ENCODE assay signal across 8 cellular contexts in the genomic region with DNA sequence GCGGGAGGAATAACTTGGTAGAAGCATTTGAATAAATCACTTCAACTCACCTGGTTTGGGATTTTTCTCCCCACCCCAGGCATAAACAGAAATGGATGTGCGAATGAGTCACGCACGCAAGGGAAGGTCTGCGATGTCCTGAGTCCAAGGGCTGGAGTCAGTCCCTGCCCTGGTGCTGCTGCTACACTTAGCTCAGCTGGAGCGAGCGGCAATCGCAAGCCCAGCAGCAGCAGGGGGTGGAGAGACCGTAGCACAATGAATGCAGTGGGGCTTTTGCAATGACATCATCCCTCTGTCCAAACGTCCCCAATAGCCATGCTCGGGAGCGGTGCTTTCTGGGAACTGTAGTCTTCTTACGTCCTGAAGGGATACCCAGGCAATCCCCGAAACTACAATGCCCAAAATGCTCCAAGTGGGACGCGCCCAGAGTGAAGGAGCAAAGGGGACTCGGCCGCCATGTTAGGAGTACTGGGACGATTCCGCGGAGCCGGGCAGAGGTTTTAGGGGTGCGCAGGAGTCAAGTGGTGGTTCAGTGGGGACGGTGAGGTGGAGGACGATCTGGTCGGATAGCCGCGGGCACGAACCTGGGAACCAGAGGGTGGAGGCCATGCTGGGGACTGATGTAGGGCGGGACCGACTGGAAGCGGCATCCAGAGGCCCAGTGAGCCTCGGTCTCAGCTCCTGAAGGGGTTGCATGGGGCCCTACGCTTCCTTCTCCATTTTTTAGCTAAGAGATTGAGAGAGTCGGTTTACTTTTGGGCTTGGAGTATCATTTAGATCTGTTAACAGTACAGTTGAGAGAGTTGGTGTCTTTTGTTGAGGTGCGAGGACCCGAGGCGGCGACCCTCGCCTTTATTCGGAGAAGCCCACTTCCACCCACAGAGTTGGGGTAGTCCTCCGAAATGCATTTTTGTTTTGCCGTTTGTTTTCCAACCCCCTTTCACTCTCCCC. TPM values are rescaled to one million over a fixed set of nuclear protein-coding genes. Genes with fewer than 3 reads are reported as not detected.
DNase-seq lines count a peak whose midpoint lies in the region; ATAC-seq and TF ChIP-seq lines count a peak whose summit lies in the region.

A gene with protein sequence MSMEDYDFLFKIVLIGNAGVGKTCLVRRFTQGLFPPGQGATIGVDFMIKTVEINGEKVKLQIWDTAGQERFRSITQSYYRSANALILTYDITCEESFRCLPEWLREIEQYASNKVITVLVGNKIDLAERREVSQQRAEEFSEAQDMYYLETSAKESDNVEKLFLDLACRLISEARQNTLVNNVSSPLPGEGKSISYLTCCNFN (minus strand): TSS at position 257 of the 951 bp plus-strand sequence. CDS start 74,581 bp downstream, outside the sequence.

- ATAC-seq in GM21619 (IDR thresholded peaks at IDR 0.05; ENCODE audit: unreplicated experiment): peak; percentile 98
- peak; percentile 99 for ATAC-seq in esophagus mucosa

- H3K27me3 ChIP-seq in mucosa of stomach (ENCODE audit: control insufficient read depth, insufficient read depth, low read length): peaks cover 8% of the 10 kb centered on the region

- peak within 1 kb of the TSS; percentile 97 for H3K9ac ChIP-seq in mucosa of stomach (ENCODE audit: low read length)

- no peaks in the 10 kb centered on the region for H3K9me3 ChIP-seq in mucosa of stomach (ENCODE audit: control insufficient read depth, low read length)

- DNase-seq in DMS153 treated with DMSO at 0.1 percent for 48 hours (lab: John Stamatoyannopoulos, UW; ENCODE audit: unreplicated experiment): peak; percentile 99
- DNase-seq in OCI-M2 (lab: John Stamatoyannopoulos, UW; ENCODE audit: unreplicated experiment): peak; percentile 78
- DNase-seq in activated T-cell treated with anti-CD3 and anti-CD28 coated beads, Interleukin-2, amount 50 U/mL, for 1 hour: peak; percentile 85
- DNase-seq in stimulated activated CD8-positive, alpha-beta memory T cell treated with anti-CD3 and anti-CD28 coated beads, Interleukin-7, amount 100 ng/mL, for 1 hour (ENCODE audit: low read depth in 2 of 2): peak; percentile 79

- no peaks in the 10 kb centered on the region for H3K36me3 ChIP-seq in mucosa of stomach (ENCODE audit: control insufficient read depth, insufficient read depth, low read length)

- TF ChIP-seq EP300 in Ishikawa (IDR thresholded peaks at IDR 0.05; ENCODE audit: borderline replicate concordance): no peak

- peak; percentile 9; the same call in 1 of the 2 replicates for TF ChIP-seq RAD21 in Ishikawa (IDR thresholded peaks at IDR 0.05; ENCODE audit: low read depth)

- peak within 1 kb of the TSS; percentile 87 for H3K4me3 ChIP-seq in mucosa of stomach (ENCODE audit: low read length)

- H3K4me1 ChIP-seq in mucosa of stomach (ENCODE audit: control insufficient read depth, insufficient read depth, low read length): peaks cover 15% of the 10 kb centered on the region

TF ChIP-seq in Ishikawa, 13 proteins besides CTCF, POLR2A, EP300 and RAD21:
- no peak for TF ChIP-seq TEAD4 (IDR thresholded peaks at IDR 0.05)
- no peak for TF ChIP-seq EGR1 (IDR thresholded peaks at IDR 0.05)
- TF ChIP-seq, protein P1, sequence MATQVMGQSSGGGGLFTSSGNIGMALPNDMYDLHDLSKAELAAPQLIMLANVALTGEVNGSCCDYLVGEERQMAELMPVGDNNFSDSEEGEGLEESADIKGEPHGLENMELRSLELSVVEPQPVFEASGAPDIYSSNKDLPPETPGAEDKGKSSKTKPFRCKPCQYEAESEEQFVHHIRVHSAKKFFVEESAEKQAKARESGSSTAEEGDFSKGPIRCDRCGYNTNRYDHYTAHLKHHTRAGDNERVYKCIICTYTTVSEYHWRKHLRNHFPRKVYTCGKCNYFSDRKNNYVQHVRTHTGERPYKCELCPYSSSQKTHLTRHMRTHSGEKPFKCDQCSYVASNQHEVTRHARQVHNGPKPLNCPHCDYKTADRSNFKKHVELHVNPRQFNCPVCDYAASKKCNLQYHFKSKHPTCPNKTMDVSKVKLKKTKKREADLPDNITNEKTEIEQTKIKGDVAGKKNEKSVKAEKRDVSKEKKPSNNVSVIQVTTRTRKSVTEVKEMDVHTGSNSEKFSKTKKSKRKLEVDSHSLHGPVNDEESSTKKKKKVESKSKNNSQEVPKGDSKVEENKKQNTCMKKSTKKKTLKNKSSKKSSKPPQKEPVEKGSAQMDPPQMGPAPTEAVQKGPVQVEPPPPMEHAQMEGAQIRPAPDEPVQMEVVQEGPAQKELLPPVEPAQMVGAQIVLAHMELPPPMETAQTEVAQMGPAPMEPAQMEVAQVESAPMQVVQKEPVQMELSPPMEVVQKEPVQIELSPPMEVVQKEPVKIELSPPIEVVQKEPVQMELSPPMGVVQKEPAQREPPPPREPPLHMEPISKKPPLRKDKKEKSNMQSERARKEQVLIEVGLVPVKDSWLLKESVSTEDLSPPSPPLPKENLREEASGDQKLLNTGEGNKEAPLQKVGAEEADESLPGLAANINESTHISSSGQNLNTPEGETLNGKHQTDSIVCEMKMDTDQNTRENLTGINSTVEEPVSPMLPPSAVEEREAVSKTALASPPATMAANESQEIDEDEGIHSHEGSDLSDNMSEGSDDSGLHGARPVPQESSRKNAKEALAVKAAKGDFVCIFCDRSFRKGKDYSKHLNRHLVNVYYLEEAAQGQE (IDR thresholded peaks at IDR 0.05; ENCODE audit: low read depth): no peak
- 0 out of 2 replicates have a peak, but pooled peaks have one; percentile 4 for TF ChIP-seq NFIC (IDR thresholded peaks at IDR 0.05)
- no peak for TF ChIP-seq FOXM1 (IDR thresholded peaks at IDR 0.05; ENCODE audit: borderline replicate concordance, low read depth)
- TF ChIP-seq TCF12 (IDR thresholded peaks at IDR 0.05; ENCODE audit: low read depth): peak; percentile 64
- 0 out of 2 replicates have a peak, but pooled peaks have one; percentile 48 for TF ChIP-seq CREB1 (IDR thresholded peaks at IDR 0.05; ENCODE audit: low read depth)
- TF ChIP-seq ZBTB7A (IDR thresholded peaks at IDR 0.05; ENCODE audit: low read depth): peak; percentile 36
- TF ChIP-seq CEBPB (IDR thresholded peaks at IDR 0.05): no peak
- TF ChIP-seq, protein P2, sequence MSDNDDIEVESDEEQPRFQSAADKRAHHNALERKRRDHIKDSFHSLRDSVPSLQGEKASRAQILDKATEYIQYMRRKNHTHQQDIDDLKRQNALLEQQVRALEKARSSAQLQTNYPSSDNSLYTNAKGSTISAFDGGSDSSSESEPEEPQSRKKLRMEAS (IDR thresholded peaks at IDR 0.05): 0 out of 2 replicates have a peak, but pooled peaks have one; percentile 20
- TF ChIP-seq, protein P3, sequence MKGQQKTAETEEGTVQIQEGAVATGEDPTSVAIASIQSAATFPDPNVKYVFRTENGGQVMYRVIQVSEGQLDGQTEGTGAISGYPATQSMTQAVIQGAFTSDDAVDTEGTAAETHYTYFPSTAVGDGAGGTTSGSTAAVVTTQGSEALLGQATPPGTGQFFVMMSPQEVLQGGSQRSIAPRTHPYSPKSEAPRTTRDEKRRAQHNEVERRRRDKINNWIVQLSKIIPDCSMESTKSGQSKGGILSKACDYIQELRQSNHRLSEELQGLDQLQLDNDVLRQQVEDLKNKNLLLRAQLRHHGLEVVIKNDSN (IDR thresholded peaks at IDR 0.05): 0 out of 2 replicates have a peak, but pooled peaks have one; percentile 30
- TF ChIP-seq TAF1 (IDR thresholded peaks at IDR 0.05; ENCODE audit: low read depth): peak; percentile 79
- TF ChIP-seq YY1 (IDR thresholded peaks at IDR 0.05; ENCODE audit: low read depth): peak; percentile 95

RNA-seq across cellular contexts. Expression of the gene that starts here (rescaled TPM):
- 6.5 TPM for total RNA-seq in esophagus mucosa

Comparison
In these comparisons a context has a peak if more than half of its experiments do, and no peak if none do; other contexts are left out.
1. Peak in every context shown above with its lines: DNase-seq, ATAC-seq and H3K4me3 ChIP-seq.